Comparison of ENCODE assay signal across 24 cellular contexts in the genomic region with DNA sequence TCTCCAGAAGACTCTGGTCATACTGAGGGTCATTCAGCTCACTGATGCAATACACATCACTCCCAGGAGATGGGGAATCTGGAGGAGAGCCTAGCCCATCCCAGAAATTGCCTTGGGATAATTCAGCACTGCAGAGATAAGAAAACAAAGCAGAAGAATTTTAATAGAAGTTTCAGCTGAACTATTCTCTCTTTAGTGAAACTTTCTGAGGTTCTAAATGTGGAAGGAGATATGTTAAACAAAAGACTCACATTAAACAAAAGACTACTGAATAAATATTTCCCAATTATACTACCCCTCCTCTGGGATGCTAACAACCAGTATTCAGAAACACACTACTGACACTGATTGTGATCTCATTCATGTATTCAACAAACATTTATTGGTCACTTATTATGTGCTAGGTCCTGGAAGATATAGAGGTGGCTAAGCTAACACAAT.
DNase-seq lines count a peak whose midpoint lies in the region; ATAC-seq and TF ChIP-seq lines count a peak whose summit lies in the region.
"Had no signal": no experiment of that assay in that cellular context is flagged by ENCODE, and none has a peak within 500 bp of the region (broad histone marks: within the 10 kb centered on the region; RNA-seq: fewer than 3 reads in every experiment).

No MANE protein-coding gene starts in this region.

- H3K27ac Mint-ChIP-seq in T-helper 2 cell treated with Interferon-gamma antibody and Interleukin-4, amounts not matched to agents 5 μg/mL and 100 μg/mL, for 36 hours: no peak overlapping the region
- H3K27ac Mint-ChIP-seq: activated CD8-positive, alpha-beta T cell treated with anti-CD3 and anti-CD28 coated beads, Interleukin-2, amount 10 ng/mL, durations not matched to agents 7 days and 5 days; activated naive CD4-positive, alpha-beta T cell treated with anti-CD3 and anti-CD28 coated beads, Interleukin-2, amount 50 U/mL, for 24 hours had no signal

- TF ChIP-seq CTCF in retinal pigment epithelial cell (conservative IDR thresholded peaks at IDR 0.05; ENCODE audit: low read depth, low read length): peak; percentile 11

- H3K27me3 Mint-ChIP-seq in T-helper 2 cell treated with Interferon-gamma antibody and Interleukin-4, amounts not matched to agents 5 μg/mL and 100 μg/mL, for 36 hours (ENCODE audit: low read depth): no peaks in the 10 kb centered on the region
- H3K27me3 Mint-ChIP-seq: activated naive CD4-positive, alpha-beta T cell treated with anti-CD3 and anti-CD28 coated beads, Interleukin-2, amount 50 U/mL, for 24 hours had no signal

- ATAC-seq in HG02610 (IDR thresholded peaks at IDR 0.05; ENCODE audit: unreplicated experiment): no peak
- ATAC-seq: activated CD8-positive, alpha-beta T cell treated with anti-CD3 and anti-CD28 coated beads, Interleukin-2, amount 10 ng/mL, durations not matched to agents 7 days and 5 days; heart right ventricle; left ventricle myocardium superior; mucosa of descending colon had no signal

- no peaks in the 10 kb centered on the region for H3K9me3 Mint-ChIP-seq in T-helper 2 cell treated with Interferon-gamma antibody and Interleukin-4, amounts not matched to agents 5 μg/mL and 100 μg/mL, for 36 hours

- H3K4me1 Mint-ChIP-seq in T-helper 2 cell treated with Interferon-gamma antibody and Interleukin-4, amounts not matched to agents 5 μg/mL and 100 μg/mL, for 36 hours (ENCODE audit: low read depth): no peaks in the 10 kb centered on the region
- H3K4me1 Mint-ChIP-seq: activated naive CD4-positive, alpha-beta T cell treated with anti-CD3 and anti-CD28 coated beads, Interleukin-2, amount 50 U/mL, for 24 hours had no signal

- peaks cover 16% of the 10 kb centered on the region for H3K36me3 Mint-ChIP-seq in T-helper 2 cell treated with Interferon-gamma antibody and Interleukin-4, amounts not matched to agents 5 μg/mL and 100 μg/mL, for 36 hours (ENCODE audit: low read depth)

- H3K4me3 ChIP-seq in retinal pigment epithelial cell (ENCODE audit: low read length): no peak overlapping the region
- H3K4me3 ChIP-seq: ascending aorta, BLaER1, heart right ventricle, mucosa of descending colon, stomach, upper lobe of left lung had no signal

- DNase-seq in EH (ENCODE audit: low read depth) (peak; percentile 58), NCI-H69 (lab: John Stamatoyannopoulos, UW) (peak; percentile 12), fibroblast of peridontal ligament (ENCODE audit: extremely low read depth) (peak; percentile 16), retinal pigment epithelial cell (ENCODE audit: low read depth) (no peak), 8988T (no peak), NOMO-1 treated with DMSO at 0.1 percent for 48 hours (lab: John Stamatoyannopoulos, UW; ENCODE audit: unreplicated experiment) (no peak)
- no peak for DNase-seq in T-helper 2 cell treated with Interferon-gamma antibody and Interleukin-4, amounts not matched to agents 5 μg/mL and 100 μg/mL, for 36 hours (ENCODE audit: low spot score)
- DNase-seq: activated CD4-positive, CD25-positive, alpha-beta regulatory T cell treated with anti-CD3 and anti-CD28 coated beads, Interleukin-2, amount 50 U/mL, for 72 hours; activated CD8-positive, alpha-beta T cell treated with anti-CD3 and anti-CD28 coated beads, Interleukin-2, amount 10 ng/mL, durations not matched to agents 7 days and 5 days; activated T-cell treated with anti-CD3 and anti-CD28 coated beads, Interleukin-2, amount 50 U/mL, for 48 hours; heart right ventricle; KG1; left ventricle myocardium superior; mucosa of descending colon; NCI-H187 treated with DMSO at 0.1 percent for 48 hours; NK-92 treated with Interleukin-12 subunit alpha and Interleukin-12 subunit beta, amount 100 ng/mL, for 24 hours; stimulated activated CD4-positive, alpha-beta T cell treated with anti-CD3 and anti-CD28 coated beads, Interleukin-4, amount 100 ng/mL, for 4 hours; stomach; T1000; upper lobe of left lung had no signal

- H3K4me3 Mint-ChIP-seq in T-helper 2 cell treated with Interferon-gamma antibody and Interleukin-4, amounts not matched to agents 5 μg/mL and 100 μg/mL, for 36 hours: no peak overlapping the region
- H3K4me3 Mint-ChIP-seq: activated CD8-positive, alpha-beta T cell treated with anti-CD3 and anti-CD28 coated beads, Interleukin-2, amount 10 ng/mL, durations not matched to agents 7 days and 5 days; activated naive CD4-positive, alpha-beta T cell treated with anti-CD3 and anti-CD28 coated beads, Interleukin-2, amount 50 U/mL, for 24 hours had no signal

Comparison
In these comparisons a context has a peak if more than half of its experiments do, and no peak if none do; other contexts are left out.
1. DNase-seq: peak in EH (single experiment), NCI-H69 (single experiment) and fibroblast of peridontal ligament (single experiment); none in retinal pigment epithelial cell (single experiment), 8988T (single experiment), NOMO-1 treated with DMSO at 0.1 percent for 48 hours (single experiment) and T-helper 2 cell treated with Interferon-gamma antibody and Interleukin-4, amounts not matched to agents 5 μg/mL and 100 μg/mL, for 36 hours (single experiment).